ENCODE assay signal across 20 cellular contexts in the genomic region with DNA sequence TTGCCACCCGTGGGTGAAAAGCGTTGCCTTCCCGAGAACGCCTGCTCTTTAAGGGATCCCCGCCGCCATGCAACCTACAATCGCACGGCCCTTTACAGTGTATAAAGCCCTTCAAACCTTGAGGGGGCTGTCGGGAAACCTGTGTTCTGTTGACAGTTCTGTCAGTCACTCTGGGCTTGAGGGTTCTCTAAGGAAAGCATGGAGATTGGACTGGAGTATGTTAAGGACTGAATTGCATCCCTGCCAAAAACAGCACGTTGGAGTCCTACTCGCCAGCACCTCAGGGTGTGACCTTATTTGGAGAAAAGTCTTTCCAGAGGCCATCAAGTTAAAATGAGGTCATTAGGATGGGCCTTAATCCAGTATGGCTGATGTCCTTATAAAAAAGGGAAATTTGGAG.
A peak's percentile ranks its signal among the peaks of the same experiment; 100 is the strongest.
DNase-seq lines count a peak whose midpoint lies in the region; ATAC-seq and TF ChIP-seq lines count a peak whose summit lies in the region.
"Had no signal": no experiment of that assay in that cellular context is flagged by ENCODE, and none has a peak within 500 bp of the region (broad histone marks: within the 10 kb centered on the region; RNA-seq: fewer than 3 reads in every experiment).

No MANE protein-coding gene starts in this region.

- H3K4me1 ChIP-seq in CD4-positive, CD25-positive, alpha-beta regulatory T cell (ENCODE audit: control insufficient read depth, insufficient read depth, low read length, poor library complexity, severe bottlenecking), result peaks cover 39% of the 10 kb centered on the region
- H3K4me1 ChIP-seq in neural progenitor cell, result no peaks in the 10 kb centered on the region
- H3K4me1 ChIP-seq: parathyroid adenoma had no signal

- H3K79me2 ChIP-seq in neural progenitor cell (ENCODE audit: low read depth), result no peaks in the 10 kb centered on the region
- H3K79me2 ChIP-seq: parathyroid adenoma had no signal

- no peak overlapping the region for H3K4me2 ChIP-seq in neural progenitor cell

- no peak overlapping the region for H2AFZ ChIP-seq in neural progenitor cell (replicated peaks)
- H2AFZ ChIP-seq: parathyroid adenoma had no signal

- no peak overlapping the region for H3K4me3 ChIP-seq in CD4-positive, CD25-positive, alpha-beta regulatory T cell (ENCODE audit: low read depth, low read length)
- H3K4me3 ChIP-seq in neural progenitor cell, result no peak overlapping the region
- H3K4me3 ChIP-seq: adrenal gland, esophagus squamous epithelium, tibial nerve had no signal

- H3K36me3 Mint-ChIP-seq in CD4-positive, CD25-positive, alpha-beta regulatory T cell, result peaks cover 6% of the 10 kb centered on the region
- H3K36me3 Mint-ChIP-seq in chondrocyte (ENCODE audit: low read depth), result no peaks in the 10 kb centered on the region
- H3K36me3 Mint-ChIP-seq in neural progenitor cell, result peaks cover 6% of the 10 kb centered on the region

- no peaks in the 10 kb centered on the region for H3K27me3 ChIP-seq in CD4-positive, CD25-positive, alpha-beta regulatory T cell (ENCODE audit: control insufficient read depth, insufficient read depth, low read length)
- no peaks in the 10 kb centered on the region for H3K27me3 ChIP-seq in neural progenitor cell
- H3K27me3 ChIP-seq: adrenal gland, esophagus squamous epithelium, tibial nerve had no signal

- DNase-seq in CD4-positive, CD25-positive, alpha-beta regulatory T cell, result no peak
- DNase-seq in EH (ENCODE audit: low read depth) (peak; percentile 35), chondrocyte (ENCODE audit: low spot score) (no peak), neural progenitor cell (ENCODE audit: low spot score) (no peak), NOMO-1 treated with dmso at 0.1 percent for 144 hours (lab: John Stamatoyannopoulos, UW; ENCODE audit: unreplicated experiment) (no peak), NCI-H1694 treated with DMSO at 0.1 percent for 48 hours (lab: John Stamatoyannopoulos, UW) (no peak), SW480 (ENCODE audit: low spot score) (no peak)
- DNase-seq: adrenal gland; central memory CD4-positive, alpha-beta T cell; effector CD4-positive, alpha-beta T cell; esophagus squamous epithelium; glutamatergic neuron; Karpas-422; NCI-H1092 treated with DMSO at 0.1 percent for 48 hours; NCI-H2107; NCI-H526 treated with DMSO at 0.1 percent for 48 hours; stimulated activated naive CD4-positive, alpha-beta T cell had no signal

- H3K36me3 ChIP-seq in CD4-positive, CD25-positive, alpha-beta regulatory T cell (ENCODE audit: control insufficient read depth, insufficient read depth, low read length), result no peaks in the 10 kb centered on the region
- no peaks in the 10 kb centered on the region for H3K36me3 ChIP-seq in neural progenitor cell
- H3K36me3 ChIP-seq: adrenal gland, esophagus squamous epithelium, tibial nerve had no signal

- no peaks in the 10 kb centered on the region for H3F3A ChIP-seq in neural progenitor cell (ENCODE audit: low read depth)

- ATAC-seq in CD4-positive, CD25-positive, alpha-beta regulatory T cell (ENCODE audit: low read depth in 2 of 2), result no peak
- ATAC-seq: sciatic nerve had no signal

- no peaks in the 10 kb centered on the region for H4K20me1 ChIP-seq in neural progenitor cell (ENCODE audit: low read depth)

- H3K9ac ChIP-seq in neural progenitor cell, result no peak overlapping the region
- H3K9ac ChIP-seq: parathyroid adenoma had no signal

- no peak overlapping the region for H3K4me3 Mint-ChIP-seq in CD4-positive, CD25-positive, alpha-beta regulatory T cell
- H3K4me3 Mint-ChIP-seq in chondrocyte (ENCODE audit: unreplicated experiment) (no peak overlapping the region), neural progenitor cell (no peak overlapping the region)

- H3K9me3 ChIP-seq in CD4-positive, CD25-positive, alpha-beta regulatory T cell (ENCODE audit: control insufficient read depth in 2 of 2, low read length in 2 of 2), result no peaks in the 10 kb centered on the region
- no peaks in the 10 kb centered on the region for H3K9me3 ChIP-seq in neural progenitor cell (ENCODE audit: low read depth)
- H3K9me3 ChIP-seq: adrenal gland, esophagus squamous epithelium, tibial nerve had no signal

- peaks cover 15 to 49% (median 39%) of the 10 kb centered on the region in 4 donors for H3K4me1 Mint-ChIP-seq in CD4-positive, CD25-positive, alpha-beta regulatory T cell
- H3K4me1 Mint-ChIP-seq in chondrocyte (ENCODE audit: low read depth), result peaks cover 13% of the 10 kb centered on the region
- H3K4me1 Mint-ChIP-seq in neural progenitor cell, result peaks cover 25% of the 10 kb centered on the region

- H3K27ac Mint-ChIP-seq in CD4-positive, CD25-positive, alpha-beta regulatory T cell, result peak overlapping the region; percentile 16 to 74 (median 73)
- H3K27ac Mint-ChIP-seq in chondrocyte (ENCODE audit: unreplicated experiment) (peak overlapping the region; percentile 22), neural progenitor cell (peak overlapping the region; percentile 33)

- TF ChIP-seq CTCF in chondrocyte (IDR thresholded peaks at IDR 0.05), result no peak
- TF ChIP-seq CTCF in neural progenitor cell (IDR thresholded peaks at IDR 0.05), result no peak

- peaks cover 0 to 2% (median 0%) of the 10 kb centered on the region in 7 donors for H3K9me3 Mint-ChIP-seq in CD4-positive, CD25-positive, alpha-beta regulatory T cell
- H3K9me3 Mint-ChIP-seq in chondrocyte (ENCODE audit: low read depth) (peaks cover 3% of the 10 kb centered on the region), neural progenitor cell (peaks cover 6% of the 10 kb centered on the region)

- H3K27ac ChIP-seq in CD4-positive, CD25-positive, alpha-beta regulatory T cell (ENCODE audit: insufficient read depth, low read length, poor library complexity, severe bottlenecking), result no peak overlapping the region
- H3K27ac ChIP-seq in neural progenitor cell, result no peak overlapping the region
- H3K27ac ChIP-seq: adrenal gland, esophagus squamous epithelium, parathyroid adenoma, tibial nerve had no signal

- no peaks in the 10 kb centered on the region for H3K27me3 Mint-ChIP-seq in CD4-positive, CD25-positive, alpha-beta regulatory T cell
- H3K27me3 Mint-ChIP-seq in chondrocyte (ENCODE audit: low read depth), result no peaks in the 10 kb centered on the region
- H3K27me3 Mint-ChIP-seq in neural progenitor cell (ENCODE audit: insufficient read depth, low read depth), result peaks cover 4% of the 10 kb centered on the region

Comparison
In these comparisons a context has a peak if more than half of its experiments do, and no peak if none do; other contexts are left out.
1. H3K27ac Mint-ChIP-seq: peak in every context shown above with its lines; median percentile 73 in CD4-positive, CD25-positive, alpha-beta regulatory T cell; 33 in neural progenitor cell; 22 in chondrocyte.